ENCODE assay signal across 1 cellular context in genomic region chr11:77994434-77995362, GRCh38.
A peak's percentile ranks its signal among the peaks of the same experiment; 100 is the strongest.
TF ChIP-seq lines count a peak whose summit lies in the region.

A gene with protein sequence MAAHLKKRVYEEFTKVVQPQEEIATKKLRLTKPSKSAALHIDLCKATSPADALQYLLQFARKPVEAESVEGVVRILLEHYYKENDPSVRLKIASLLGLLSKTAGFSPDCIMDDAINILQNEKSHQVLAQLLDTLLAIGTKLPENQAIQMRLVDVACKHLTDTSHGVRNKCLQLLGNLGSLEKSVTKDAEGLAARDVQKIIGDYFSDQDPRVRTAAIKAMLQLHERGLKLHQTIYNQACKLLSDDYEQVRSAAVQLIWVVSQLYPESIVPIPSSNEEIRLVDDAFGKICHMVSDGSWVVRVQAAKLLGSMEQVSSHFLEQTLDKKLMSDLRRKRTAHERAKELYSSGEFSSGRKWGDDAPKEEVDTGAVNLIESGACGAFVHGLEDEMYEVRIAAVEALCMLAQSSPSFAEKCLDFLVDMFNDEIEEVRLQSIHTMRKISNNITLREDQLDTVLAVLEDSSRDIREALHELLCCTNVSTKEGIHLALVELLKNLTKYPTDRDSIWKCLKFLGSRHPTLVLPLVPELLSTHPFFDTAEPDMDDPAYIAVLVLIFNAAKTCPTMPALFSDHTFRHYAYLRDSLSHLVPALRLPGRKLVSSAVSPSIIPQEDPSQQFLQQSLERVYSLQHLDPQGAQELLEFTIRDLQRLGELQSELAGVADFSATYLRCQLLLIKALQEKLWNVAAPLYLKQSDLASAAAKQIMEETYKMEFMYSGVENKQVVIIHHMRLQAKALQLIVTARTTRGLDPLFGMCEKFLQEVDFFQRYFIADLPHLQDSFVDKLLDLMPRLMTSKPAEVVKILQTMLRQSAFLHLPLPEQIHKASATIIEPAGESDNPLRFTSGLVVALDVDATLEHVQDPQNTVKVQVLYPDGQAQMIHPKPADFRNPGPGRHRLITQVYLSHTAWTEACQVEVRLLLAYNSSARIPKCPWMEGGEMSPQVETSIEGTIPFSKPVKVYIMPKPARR (minus strand): TSS chr11:77994668. CDS start chr11:77994643, 25 bp downstream.

TF ChIP-seq in HEK293, 187 proteins besides CTCF, POLR2A, EP300 and RAD21 (continued from another document):
- TF ChIP-seq ZBTB20 (tag by site-specific recombination; IDR thresholded peaks at IDR 0.05) (0 out of 2 replicates have a peak, but pooled peaks have one; percentile 46), ZBTB48 (tag by site-specific recombination; IDR thresholded peaks at IDR 0.05) (peak; percentile 75; the same call in 1 of the 2 replicates), ZNF2 (tag by site-specific recombination; IDR thresholded peaks at IDR 0.05) (peak; percentile 49; the same call in 1 of the 2 replicates), ZNF132 (tag by site-specific recombination; IDR thresholded peaks at IDR 0.05; ENCODE audit: borderline replicate concordance) (no peak), KLF1 (tag by site-specific recombination; IDR thresholded peaks at IDR 0.05) (peak; percentile 69), KLF16 (tag by site-specific recombination; IDR thresholded peaks at IDR 0.05) (0 out of 2 replicates have a peak, but pooled peaks have one; percentile 42), ZNF223 (tag by site-specific recombination; IDR thresholded peaks at IDR 0.05) (no peak), SP2 (tag by site-specific recombination; IDR thresholded peaks at IDR 0.05) (peak; percentile 99), OSR2 (tag by site-specific recombination; IDR thresholded peaks at IDR 0.05) (peak; percentile 30; the same call in 1 of the 2 replicates), ZEB2 (tag by site-specific recombination; IDR thresholded peaks at IDR 0.05) (peak; percentile 88), ZNF335 (tag by site-specific recombination; conservative IDR thresholded peaks at IDR 0.05) (peak; percentile 84), BCL11A (tag by site-specific recombination; IDR thresholded peaks at IDR 0.05; ENCODE audit: low read depth) (0 out of 2 replicates have a peak, but pooled peaks have one; percentile 9), YY1 (tag by site-specific recombination; IDR thresholded peaks at IDR 0.05) (peak; percentile 65), ZXDB (tag by site-specific recombination; IDR thresholded peaks at IDR 0.05) (peak; percentile 84), ZNF692 (tag by site-specific recombination; IDR thresholded peaks at IDR 0.05) (peak; percentile 72), IKZF3 (tag by site-specific recombination; IDR thresholded peaks at IDR 0.05) (peak; percentile 92), SP7 (tag by site-specific recombination; IDR thresholded peaks at IDR 0.05) (peak; percentile 58), ZNF394 (tag by site-specific recombination; IDR thresholded peaks at IDR 0.05; ENCODE audit: borderline replicate concordance) (peak; percentile 93; the same call in 1 of the 2 replicates), PRDM2 (tag by site-specific recombination; IDR thresholded peaks at IDR 0.05; ENCODE audit: borderline replicate concordance) (no peak)
- TF ChIP-seq, protein P1, sequence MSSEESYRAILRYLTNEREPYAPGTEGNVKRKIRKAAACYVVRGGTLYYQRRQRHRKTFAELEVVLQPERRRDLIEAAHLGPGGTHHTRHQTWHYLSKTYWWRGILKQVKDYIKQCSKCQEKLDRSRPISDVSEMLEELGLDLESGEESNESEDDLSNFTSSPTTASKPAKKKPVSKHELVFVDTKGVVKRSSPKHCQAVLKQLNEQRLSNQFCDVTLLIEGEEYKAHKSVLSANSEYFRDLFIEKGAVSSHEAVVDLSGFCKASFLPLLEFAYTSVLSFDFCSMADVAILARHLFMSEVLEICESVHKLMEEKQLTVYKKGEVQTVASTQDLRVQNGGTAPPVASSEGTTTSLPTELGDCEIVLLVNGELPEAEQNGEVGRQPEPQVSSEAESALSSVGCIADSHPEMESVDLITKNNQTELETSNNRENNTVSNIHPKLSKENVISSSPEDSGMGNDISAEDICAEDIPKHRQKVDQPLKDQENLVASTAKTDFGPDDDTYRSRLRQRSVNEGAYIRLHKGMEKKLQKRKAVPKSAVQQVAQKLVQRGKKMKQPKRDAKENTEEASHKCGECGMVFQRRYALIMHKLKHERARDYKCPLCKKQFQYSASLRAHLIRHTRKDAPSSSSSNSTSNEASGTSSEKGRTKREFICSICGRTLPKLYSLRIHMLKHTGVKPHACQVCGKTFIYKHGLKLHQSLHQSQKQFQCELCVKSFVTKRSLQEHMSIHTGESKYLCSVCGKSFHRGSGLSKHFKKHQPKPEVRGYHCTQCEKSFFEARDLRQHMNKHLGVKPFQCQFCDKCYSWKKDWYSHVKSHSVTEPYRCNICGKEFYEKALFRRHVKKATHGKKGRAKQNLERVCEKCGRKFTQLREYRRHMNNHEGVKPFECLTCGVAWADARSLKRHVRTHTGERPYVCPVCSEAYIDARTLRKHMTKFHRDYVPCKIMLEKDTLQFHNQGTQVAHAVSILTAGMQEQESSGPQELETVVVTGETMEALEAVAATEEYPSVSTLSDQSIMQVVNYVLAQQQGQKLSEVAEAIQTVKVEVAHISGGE (tag by site-specific recombination; conservative IDR thresholded peaks at IDR 0.05; ENCODE audit: low read depth), result peak; percentile 96
- TF ChIP-seq, protein P2, sequence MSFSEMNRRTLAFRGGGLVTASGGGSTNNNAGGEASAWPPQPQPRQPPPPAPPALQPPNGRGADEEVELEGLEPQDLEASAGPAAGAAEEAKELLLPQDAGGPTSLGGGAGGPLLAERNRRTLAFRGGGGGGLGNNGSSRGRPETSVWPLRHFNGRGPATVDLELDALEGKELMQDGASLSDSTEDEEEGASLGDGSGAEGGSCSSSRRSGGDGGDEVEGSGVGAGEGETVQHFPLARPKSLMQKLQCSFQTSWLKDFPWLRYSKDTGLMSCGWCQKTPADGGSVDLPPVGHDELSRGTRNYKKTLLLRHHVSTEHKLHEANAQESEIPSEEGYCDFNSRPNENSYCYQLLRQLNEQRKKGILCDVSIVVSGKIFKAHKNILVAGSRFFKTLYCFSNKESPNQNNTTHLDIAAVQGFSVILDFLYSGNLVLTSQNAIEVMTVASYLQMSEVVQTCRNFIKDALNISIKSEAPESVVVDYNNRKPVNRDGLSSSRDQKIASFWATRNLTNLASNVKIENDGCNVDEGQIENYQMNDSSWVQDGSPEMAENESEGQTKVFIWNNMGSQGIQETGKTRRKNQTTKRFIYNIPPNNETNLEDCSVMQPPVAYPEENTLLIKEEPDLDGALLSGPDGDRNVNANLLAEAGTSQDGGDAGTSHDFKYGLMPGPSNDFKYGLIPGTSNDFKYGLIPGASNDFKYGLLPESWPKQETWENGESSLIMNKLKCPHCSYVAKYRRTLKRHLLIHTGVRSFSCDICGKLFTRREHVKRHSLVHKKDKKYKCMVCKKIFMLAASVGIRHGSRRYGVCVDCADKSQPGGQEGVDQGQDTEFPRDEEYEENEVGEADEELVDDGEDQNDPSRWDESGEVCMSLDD (tag by site-specific recombination; IDR thresholded peaks at IDR 0.05), result peak; percentile 72
